In genomic region chr14:50560929-50561280, GRCh38 we compare ENCODE assay signal across 8 cellular contexts. TPM values are rescaled to one million over a fixed set of nuclear protein-coding genes. Genes with fewer than 3 reads are reported as not detected.
DNase-seq lines count a peak whose midpoint lies in the region; ATAC-seq and TF ChIP-seq lines count a peak whose summit lies in the region.

No MANE protein-coding gene starts in this region.

- RAD21 ChIA-PET in HCT116 (lab: Charles Lee; ENCODE audit: low non-redundant PET in 1 of 2, low total read pairs in 2 of 2, uncharacterized antibody in 2 of 2, unreplicated experiment in 2 of 2), result interaction anchor here in 1 of 2 experiments (1.0 kb wide), 1 partner anchor 213 kb away, joined by 3 read pairs; no protein-coding TSS in a partner anchor

- peak overlapping the region; percentile 59 for H3K9ac ChIP-seq in HCT116 (ENCODE audit: low read length)

- H3K27ac ChIP-seq in HCT116 (ENCODE audit: low read depth, low read length) (peak overlapping the region; percentile 75), esophagus (ENCODE audit: low read depth in 2 of 2, low read length in 1 of 2) (peak overlapping the region; percentile 81 to 91)

- TF ChIP-seq CTCF in AG10803 (conservative IDR thresholded peaks at IDR 0.05; ENCODE audit: low read length) (no peak), HCT116 (IDR thresholded peaks at IDR 0.05 in 2 of 3, conservative IDR thresholded peaks at IDR 0.05 in 1 of 3; ENCODE audit: borderline replicate concordance in 1 of 3, insufficient read depth in 1 of 3, low read depth in 2 of 3, low read length in 2 of 3) (no peak)

- H3K9me3 ChIP-seq in HCT116 (ENCODE audit: control insufficient read depth in 1 of 2, insufficient read depth in 1 of 2, low read depth in 1 of 2, low read length in 2 of 2) (no peaks in the 10 kb centered on the region), esophagus (ENCODE audit: control insufficient read depth in 2 of 2, insufficient read depth in 1 of 2, low read depth in 1 of 2, low read length in 1 of 2) (no peaks in the 10 kb centered on the region)

- 0 to 1% methylated on average over 21 of the region's 21 CpGs for WGBS in esophagus, 2 donors

- H3K36me3 ChIP-seq in HCT116 (ENCODE audit: control insufficient read depth in 1 of 2, insufficient read depth in 2 of 2, low read length in 2 of 2), result no peaks in the 10 kb centered on the region
- H3K36me3 ChIP-seq in esophagus (ENCODE audit: control insufficient read depth in 2 of 2, insufficient read depth in 2 of 2, low read length in 1 of 2), result no peaks in the 10 kb centered on the region

- ATAC-seq in HCT116, result peak; percentile 71
- ATAC-seq in GM21528 (IDR thresholded peaks at IDR 0.05; ENCODE audit: low FRiP score, unreplicated experiment), result no peak

- no peaks in the 10 kb centered on the region for H4K20me1 ChIP-seq in HCT116 (ENCODE audit: insufficient read depth)

- intact Hi-C loops in HCT116 (cut with micrococcal nuclease), result no loop called here

- peak; percentile 21 for TF ChIP-seq POLR2A in HCT116 (IDR thresholded peaks at IDR 0.05; ENCODE audit: borderline replicate concordance, extremely low read depth, insufficient read depth, insufficient read length)

- H3K4me1 ChIP-seq in HCT116 (ENCODE audit: control insufficient read depth in 1 of 2, insufficient read depth in 2 of 2, low read length in 2 of 2), result peaks cover 3 to 15% of the 10 kb centered on the region in 2 experiments; a peak in 3 of 4 replicates
- H3K4me1 ChIP-seq in esophagus (ENCODE audit: control insufficient read depth in 2 of 2, insufficient read depth in 2 of 2, low read length in 1 of 2), result peaks cover 0 to 6% of the 10 kb centered on the region in 2 donors

- no TSS peak for BruUV-seq in HCT116 (replicated peaks; lab: Mats Ljungman, UMichigan)

- H3K27me3 ChIP-seq in HCT116 (ENCODE audit: insufficient read depth, low read length) (no peaks in the 10 kb centered on the region), esophagus (ENCODE audit: control insufficient read depth in 1 of 2, insufficient read depth in 2 of 2, low read length in 2 of 2) (no peaks in the 10 kb centered on the region)

- no peak for TF ChIP-seq RAD21 in HCT116 (IDR thresholded peaks at IDR 0.05; ENCODE audit: low read depth)

- peak overlapping the region; percentile 95 for H2AFZ ChIP-seq in HCT116 (ENCODE audit: low read depth, low read length, poor library complexity, severe bottlenecking)

- CTCF ChIA-PET in HCT116 (lab: Charles Lee), result interaction anchor here (1.0 to 1.3 kb wide), 2 partner anchors 214 to 300 kb away, joined by 3 read pairs; no protein-coding TSS in a partner anchor

- POLR2A ChIA-PET in HCT116 (lab: Charles Lee), result interaction anchor here (1.0 kb wide), 1 partner anchor 151 kb away, joined by 4 read pairs; no protein-coding TSS in a partner anchor

- no peaks in the 10 kb centered on the region for H3K9me2 ChIP-seq in HCT116 (ENCODE audit: insufficient read depth)

- peak; percentile 65 for DNase-seq in AG10803 (ENCODE audit: low read depth)
- DNase-seq in HCT116 (ENCODE audit: low read depth, low spot score), result no peak
- peak; percentile 78 for DNase-seq in NCI-H526 treated with DMSO at 0.1 percent for 48 hours (lab: John Stamatoyannopoulos, UW)
- DNase-seq in activated T-cell treated with anti-CD3 and anti-CD28 coated beads for 24 hours (ENCODE audit: low read depth), result peak; percentile 48
- DNase-seq in mucosa of gallbladder (ENCODE audit: low spot score), result peak; percentile 81
- peak; percentile 49 for DNase-seq in stimulated activated CD8-positive, alpha-beta memory T cell treated with anti-CD3 and anti-CD28 coated beads, Interleukin-4, amount 100 ng/mL, for 24 hours (ENCODE audit: low read depth)

- no peaks in the 10 kb centered on the region for H3K79me2 ChIP-seq in HCT116 (ENCODE audit: insufficient read depth, low read length)

- H3K4me2 ChIP-seq in HCT116 (ENCODE audit: low read length), result peak overlapping the region; percentile 98

- peak overlapping the region; percentile 78 for H3K4me3 ChIP-seq in AG10803 (ENCODE audit: low read length)
- H3K4me3 ChIP-seq in HCT116 (replicated peaks in 1 of 2; ENCODE audit: low read depth in 1 of 2, low read length in 2 of 2), result peak overlapping the region; percentile 72 to 81
- peak overlapping the region; percentile 70 to 81 for H3K4me3 ChIP-seq in esophagus (ENCODE audit: low read depth in 1 of 2, low read length in 2 of 2)

TF ChIP-seq in HCT116, 20 proteins besides CTCF, POLR2A, EP300 and RAD21:
- TF ChIP-seq CBX3 (IDR thresholded peaks at IDR 0.05; ENCODE audit: low read depth) (0 out of 2 replicates have a peak, but pooled peaks have one; percentile 14), JUND (IDR thresholded peaks at IDR 0.05) (no peak), FOSL1 (IDR thresholded peaks at IDR 0.05; ENCODE audit: low read depth) (no peak), ELF1 (IDR thresholded peaks at IDR 0.05; ENCODE audit: borderline replicate concordance, low read depth) (peak; percentile 35; the same call in 1 of the 2 replicates), SP1 (IDR thresholded peaks at IDR 0.05; ENCODE audit: low read depth) (no peak; the same call in 1 of the 2 replicates), ZBTB33 (IDR thresholded peaks at IDR 0.05; ENCODE audit: extremely low read depth, insufficient replicate concordance, low read length) (no peak), POLR2AphosphoS5 (IDR thresholded peaks at IDR 0.05; ENCODE audit: low read depth, low read length) (peak; percentile 35; the same call in 1 of the 2 replicates), SIN3A (IDR thresholded peaks at IDR 0.05; ENCODE audit: low read depth) (peak; percentile 57), TCF7L2 (IDR thresholded peaks at IDR 0.05; ENCODE audit: borderline replicate concordance, extremely low read depth, insufficient read depth, insufficient read length) (no peak), SRF (IDR thresholded peaks at IDR 0.05; ENCODE audit: low read depth) (no peak), CEBPB (IDR thresholded peaks at IDR 0.05; ENCODE audit: low read depth) (no peak), EGR1 (IDR thresholded peaks at IDR 0.05; ENCODE audit: low read depth) (peak; percentile 52; the same call in 1 of the 2 replicates), EZH2 (IDR thresholded peaks at IDR 0.05) (no peak)
- TF ChIP-seq, protein P1, sequence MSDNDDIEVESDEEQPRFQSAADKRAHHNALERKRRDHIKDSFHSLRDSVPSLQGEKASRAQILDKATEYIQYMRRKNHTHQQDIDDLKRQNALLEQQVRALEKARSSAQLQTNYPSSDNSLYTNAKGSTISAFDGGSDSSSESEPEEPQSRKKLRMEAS (IDR thresholded peaks at IDR 0.05), result peak; percentile 33; the same call in 1 of the 2 replicates
- TF ChIP-seq, protein P2, sequence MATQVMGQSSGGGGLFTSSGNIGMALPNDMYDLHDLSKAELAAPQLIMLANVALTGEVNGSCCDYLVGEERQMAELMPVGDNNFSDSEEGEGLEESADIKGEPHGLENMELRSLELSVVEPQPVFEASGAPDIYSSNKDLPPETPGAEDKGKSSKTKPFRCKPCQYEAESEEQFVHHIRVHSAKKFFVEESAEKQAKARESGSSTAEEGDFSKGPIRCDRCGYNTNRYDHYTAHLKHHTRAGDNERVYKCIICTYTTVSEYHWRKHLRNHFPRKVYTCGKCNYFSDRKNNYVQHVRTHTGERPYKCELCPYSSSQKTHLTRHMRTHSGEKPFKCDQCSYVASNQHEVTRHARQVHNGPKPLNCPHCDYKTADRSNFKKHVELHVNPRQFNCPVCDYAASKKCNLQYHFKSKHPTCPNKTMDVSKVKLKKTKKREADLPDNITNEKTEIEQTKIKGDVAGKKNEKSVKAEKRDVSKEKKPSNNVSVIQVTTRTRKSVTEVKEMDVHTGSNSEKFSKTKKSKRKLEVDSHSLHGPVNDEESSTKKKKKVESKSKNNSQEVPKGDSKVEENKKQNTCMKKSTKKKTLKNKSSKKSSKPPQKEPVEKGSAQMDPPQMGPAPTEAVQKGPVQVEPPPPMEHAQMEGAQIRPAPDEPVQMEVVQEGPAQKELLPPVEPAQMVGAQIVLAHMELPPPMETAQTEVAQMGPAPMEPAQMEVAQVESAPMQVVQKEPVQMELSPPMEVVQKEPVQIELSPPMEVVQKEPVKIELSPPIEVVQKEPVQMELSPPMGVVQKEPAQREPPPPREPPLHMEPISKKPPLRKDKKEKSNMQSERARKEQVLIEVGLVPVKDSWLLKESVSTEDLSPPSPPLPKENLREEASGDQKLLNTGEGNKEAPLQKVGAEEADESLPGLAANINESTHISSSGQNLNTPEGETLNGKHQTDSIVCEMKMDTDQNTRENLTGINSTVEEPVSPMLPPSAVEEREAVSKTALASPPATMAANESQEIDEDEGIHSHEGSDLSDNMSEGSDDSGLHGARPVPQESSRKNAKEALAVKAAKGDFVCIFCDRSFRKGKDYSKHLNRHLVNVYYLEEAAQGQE (IDR thresholded peaks at IDR 0.05; ENCODE audit: low read depth), result no peak

RNA-seq across cellular contexts. Expression of gene ATL1, which starts 1.0 kb away (rescaled TPM):
- total RNA-seq in HCT116 (2021; ENCODE audit: unreplicated experiment) (1.4 TPM), mucosa of gallbladder (7.2 TPM)
- polyA plus RNA-seq in HCT116 (2012), result 1.2 and 1.3 TPM in 2 replicates
- polyA plus RNA-seq in esophagus, result 1 to 10 TPM; 1.7 to 3.0 TPM

RNA-seq across cellular contexts. Expression of gene MAP4K5, which starts 28.5 kb away (rescaled TPM):
- total RNA-seq in HCT116 (2021; ENCODE audit: unreplicated experiment) (39.1 TPM), mucosa of gallbladder (50.9 TPM)
- 7.7 and 9.6 TPM in 2 replicates for polyA plus RNA-seq in HCT116 (2012)
- polyA plus RNA-seq in esophagus, result 10 to 100 TPM; 15.4 to 20.3 TPM
